In genomic region chr19:42531313-42531712, GRCh38 we compare ENCODE assay signal across 19 cellular contexts. TPM values are rescaled to one million over a fixed set of nuclear protein-coding genes. Genes with fewer than 3 reads are reported as not detected.
DNase-seq lines count a peak whose midpoint lies in the region; ATAC-seq, FAIRE-seq and TF ChIP-seq lines count a peak whose summit lies in the region.
"Had no signal": no experiment of that assay in that cellular context is flagged by ENCODE, and none has a peak within 500 bp of the region (broad histone marks: within the 10 kb centered on the region; RNA-seq: fewer than 3 reads in every experiment).

No MANE protein-coding gene starts in this region.

- no peak for TF ChIP-seq EP300 in A549 (IDR thresholded peaks at IDR 0.05)

- FAIRE-seq in A549 (lab: Jason Lieb, UNC), result peak; percentile 39
- FAIRE-seq: GM12878, GM18507, GM19239, K562 had no signal

- no peak for ATAC-seq in activated CD4-positive, alpha-beta T cell treated with anti-CD3 and anti-CD28 coated beads for 36 hours
- no peak for ATAC-seq in A549
- ATAC-seq in activated T-helper 17 cell treated with anti-CD3 and anti-CD28 coated beads, Interleukin-2, amount 50 U/mL, for 72 hours (replicated peaks), result peak; percentile 59
- ATAC-seq: GM12878, K562 had no signal

- no peak overlapping the region for H3K4me2 ChIP-seq in A549

- no peak overlapping the region for H3K4me3 ChIP-seq in A549
- no peak overlapping the region for H3K4me3 ChIP-seq in WERI-Rb-1 (ENCODE audit: low read depth, low read length)
- H3K4me3 ChIP-seq: GM12878, K562 had no signal

- TF ChIP-seq RAD21 in A549 (conservative IDR thresholded peaks at IDR 0.05 in 1 of 2, IDR thresholded peaks at IDR 0.05 in 1 of 2), result no peak

- WGBS in A549 (ENCODE audit: missing lambda C conversion rate), result 83% methylated on average over 3 of the region's 3 CpGs

- peak; percentile 23 for DNase-seq in activated CD4-positive, alpha-beta T cell treated with anti-CD3 and anti-CD28 coated beads for 36 hours
- DNase-seq in activated CD4-positive, alpha-beta T cell treated with anti-CD3 and anti-CD28 coated beads, Interleukin-2, amount 10 ng/mL, durations not matched to agents 7 days and 5 days, result no peak
- DNase-seq in A549 (ENCODE audit: low read depth in 1 of 2, low spot score in 1 of 2) (no peak), mesenteric fat pad (ENCODE audit: low spot score) (peak; percentile 69), immature natural killer cell (no peak), WERI-Rb-1 (no peak), SW 1271 (lab: John Stamatoyannopoulos, UW) (no peak)
- DNase-seq: COR-L47, HCEC 1CT, NCI-H1436 treated with DMSO at 0.1 percent for 48 hours, NCI-H2081, NCI-H524 treated with DMSO at 0.1 percent for 48 hours had no signal

- no peak overlapping the region for H3K4me3 Mint-ChIP-seq in activated CD4-positive, alpha-beta T cell treated with anti-CD3 and anti-CD28 coated beads for 36 hours
- H3K4me3 Mint-ChIP-seq in activated CD4-positive, alpha-beta T cell treated with anti-CD3 and anti-CD28 coated beads, Interleukin-2, amount 10 ng/mL, durations not matched to agents 7 days and 5 days, result no peak overlapping the region
- no peak overlapping the region for H3K4me3 Mint-ChIP-seq in activated T-helper 17 cell treated with anti-CD3 and anti-CD28 coated beads, Interleukin-2, amount 50 U/mL, for 72 hours
- H3K4me3 Mint-ChIP-seq in immature natural killer cell, result no peak overlapping the region
- H3K4me3 Mint-ChIP-seq: CD14-positive monocyte had no signal

- no peak for TF ChIP-seq CTCF in A549 (IDR thresholded peaks at IDR 0.05)
- TF ChIP-seq CTCF in WERI-Rb-1 (IDR thresholded peaks at IDR 0.05; ENCODE audit: low read depth, low read length), result no peak

- intact Hi-C loops in activated CD4-positive, alpha-beta T cell treated with anti-CD3 and anti-CD28 coated beads for 36 hours (cut with DNase I, micrococcal nuclease), result no loop called here

- H3K36me3 ChIP-seq in WERI-Rb-1, result no peaks in the 10 kb centered on the region

- CTCF ChIA-PET in activated CD4-positive, alpha-beta T cell treated with anti-CD3 and anti-CD28 coated beads for 36 hours (lab: Charles Lee), result interaction anchor here (0.7 to 10.8 kb wide), 7 partner anchors 16 to 127 kb away, joined by 3 to 107 read pairs (median 6); partner anchors contain the start of gene CXCL17
- CTCF ChIA-PET in activated CD4-positive, alpha-beta T cell treated with anti-CD3 and anti-CD28 coated beads, Interleukin-2, amount 10 ng/mL, durations not matched to agents 7 days and 5 days (lab: Charles Lee), result interaction anchor here (1.5 to 4.2 kb wide), 2 partner anchors 81 to 90 kb away, joined by 6 to 30 read pairs; partner anchors contain the start of gene CXCL17
- CTCF ChIA-PET in A549 (lab: Yijun Ruan, JAX), result interaction anchor here (0.6 to 17.8 kb wide), 16 partner anchors 8 to 361 kb away, joined by 3 to 352 read pairs (median 16); partner anchors contain the start of genes CEACAM8 and CXCL17

- H3K27ac Mint-ChIP-seq in activated CD4-positive, alpha-beta T cell treated with anti-CD3 and anti-CD28 coated beads for 36 hours, result no peak overlapping the region
- no peak overlapping the region for H3K27ac Mint-ChIP-seq in activated CD4-positive, alpha-beta T cell treated with anti-CD3 and anti-CD28 coated beads, Interleukin-2, amount 10 ng/mL, durations not matched to agents 7 days and 5 days
- H3K27ac Mint-ChIP-seq in activated T-helper 17 cell treated with anti-CD3 and anti-CD28 coated beads, Interleukin-2, amount 50 U/mL, for 72 hours, result no peak overlapping the region
- peak overlapping the region in 1 of 6 donors; percentile 63 for H3K27ac Mint-ChIP-seq in immature natural killer cell

- no peaks in the 10 kb centered on the region for H3K27me3 ChIP-seq in WERI-Rb-1 (ENCODE audit: insufficient read depth, low read depth, severe bottlenecking)

- no peaks in the 10 kb centered on the region for H3K9me3 Mint-ChIP-seq in activated CD4-positive, alpha-beta T cell treated with anti-CD3 and anti-CD28 coated beads for 36 hours (ENCODE audit: low read depth)
- no peaks in the 10 kb centered on the region for H3K9me3 Mint-ChIP-seq in activated CD4-positive, alpha-beta T cell treated with anti-CD3 and anti-CD28 coated beads, Interleukin-2, amount 10 ng/mL, durations not matched to agents 7 days and 5 days
- no peaks in the 10 kb centered on the region for H3K9me3 Mint-ChIP-seq in activated T-helper 17 cell treated with anti-CD3 and anti-CD28 coated beads, Interleukin-2, amount 50 U/mL, for 72 hours
- H3K9me3 Mint-ChIP-seq in immature natural killer cell, result no peaks in the 10 kb centered on the region
- H3K9me3 Mint-ChIP-seq: CD14-positive monocyte had no signal

- H3K27ac ChIP-seq in A549 (no peak overlapping the region), WERI-Rb-1 (no peak overlapping the region)
- H3K27ac ChIP-seq: RWPE1 had no signal

- H3K9me3 ChIP-seq in A549, result no peaks in the 10 kb centered on the region
- H3K9me3 ChIP-seq in WERI-Rb-1 (ENCODE audit: severe bottlenecking), result no peaks in the 10 kb centered on the region

- H3K4me1 Mint-ChIP-seq in activated CD4-positive, alpha-beta T cell treated with anti-CD3 and anti-CD28 coated beads for 36 hours, result peaks cover 24% of the 10 kb centered on the region
- H3K4me1 Mint-ChIP-seq in activated CD4-positive, alpha-beta T cell treated with anti-CD3 and anti-CD28 coated beads, Interleukin-2, amount 10 ng/mL, durations not matched to agents 7 days and 5 days, result peaks cover 31% of the 10 kb centered on the region
- peaks cover 18% of the 10 kb centered on the region for H3K4me1 Mint-ChIP-seq in activated T-helper 17 cell treated with anti-CD3 and anti-CD28 coated beads, Interleukin-2, amount 50 U/mL, for 72 hours
- peaks cover 10 to 11% of the 10 kb centered on the region in 2 donors for H3K4me1 Mint-ChIP-seq in immature natural killer cell

- H3K4me1 ChIP-seq in A549, result peaks cover 12% of the 10 kb centered on the region

- POLR2A ChIA-PET in activated CD4-positive, alpha-beta T cell treated with anti-CD3 and anti-CD28 coated beads for 36 hours (lab: Charles Lee), result no interaction called here
- POLR2A ChIA-PET in activated CD4-positive, alpha-beta T cell treated with anti-CD3 and anti-CD28 coated beads, Interleukin-2, amount 10 ng/mL, durations not matched to agents 7 days and 5 days (lab: Charles Lee), result no interaction called here
- POLR2A ChIA-PET in A549 (lab: Yijun Ruan, JAX), result no interaction called here

- H3K27me3 Mint-ChIP-seq in activated CD4-positive, alpha-beta T cell treated with anti-CD3 and anti-CD28 coated beads for 36 hours, result no peaks in the 10 kb centered on the region
- peaks cover 3% of the 10 kb centered on the region for H3K27me3 Mint-ChIP-seq in activated CD4-positive, alpha-beta T cell treated with anti-CD3 and anti-CD28 coated beads, Interleukin-2, amount 10 ng/mL, durations not matched to agents 7 days and 5 days
- H3K27me3 Mint-ChIP-seq in activated T-helper 17 cell treated with anti-CD3 and anti-CD28 coated beads, Interleukin-2, amount 50 U/mL, for 72 hours, result no peaks in the 10 kb centered on the region
- H3K27me3 Mint-ChIP-seq in immature natural killer cell (ENCODE audit: low read depth in 3 of 3), result peaks cover 0 to 2% (median 2%) of the 10 kb centered on the region in 3 donors

- no peaks in the 10 kb centered on the region for H3K36me3 Mint-ChIP-seq in activated CD4-positive, alpha-beta T cell treated with anti-CD3 and anti-CD28 coated beads for 36 hours (ENCODE audit: low read depth)
- no peaks in the 10 kb centered on the region for H3K36me3 Mint-ChIP-seq in activated CD4-positive, alpha-beta T cell treated with anti-CD3 and anti-CD28 coated beads, Interleukin-2, amount 10 ng/mL, durations not matched to agents 7 days and 5 days (ENCODE audit: low read depth)
- no peaks in the 10 kb centered on the region for H3K36me3 Mint-ChIP-seq in activated T-helper 17 cell treated with anti-CD3 and anti-CD28 coated beads, Interleukin-2, amount 50 U/mL, for 72 hours (ENCODE audit: low read depth)
- no peaks in the 10 kb centered on the region for H3K36me3 Mint-ChIP-seq in immature natural killer cell
- H3K36me3 Mint-ChIP-seq: CD14-positive monocyte had no signal

- no peak for TF ChIP-seq POLR2A in A549 (IDR thresholded peaks at IDR 0.05; ENCODE audit: low read length)

TF ChIP-seq in A549, 52 proteins besides CTCF, POLR2A, EP300 and RAD21 (continues in another document):
- TF ChIP-seq GATA3 (IDR thresholded peaks at IDR 0.05; ENCODE audit: borderline replicate concordance) (no peak), USF2 (IDR thresholded peaks at IDR 0.05) (no peak; the same call in 1 of the 2 replicates), HOXB5 (CRISPR knock-in tag; IDR thresholded peaks at IDR 0.05) (no peak), RFX5 (IDR thresholded peaks at IDR 0.05) (no peak), RNF2 (IDR thresholded peaks at IDR 0.05; ENCODE audit: borderline replicate concordance, low read depth) (no peak), ZSCAN20 (CRISPR knock-in tag; IDR thresholded peaks at IDR 0.05) (no peak), ZNF302 (CRISPR knock-in tag; IDR thresholded peaks at IDR 0.05) (no peak)

RNA-seq across cellular contexts. Expression of gene CEACAM1, which starts 3.0 kb away (rescaled TPM):
- total RNA-seq in activated CD4-positive, alpha-beta T cell treated with anti-CD3 and anti-CD28 coated beads for 36 hours, result 1 to 10 TPM; 2.0 to 3.6 TPM
- 10 to 100 TPM; 21.0 to 22.2 TPM for total RNA-seq in activated CD4-positive, alpha-beta T cell treated with anti-CD3 and anti-CD28 coated beads, Interleukin-2, amount 10 ng/mL, durations not matched to agents 7 days and 5 days
- polyA plus RNA-seq in A549 (2011; rRNA removed) (8.9 and 10.1 TPM in 2 replicates), A549 (2017; fragmentation: RNase III; extraction: RNeasy Plus Mini Kit Qiagen cat#74134 plus additional on column Dnase treatment) (0.43 to 0.88 TPM (median 0.52 TPM) in 3 replicates), immature natural killer cell (not detected)
- 0.54 and 0.87 TPM in 2 replicates for polyA plus RNA-seq in A549 (2012; cell fraction: cytosol; rRNA removed)
- 0.91 TPM in 2 replicates for polyA plus RNA-seq in A549 (2012; cell fraction: nucleus; rRNA removed)
- 5.6 and 6.7 TPM in 2 replicates for polyA minus RNA-seq in A549 (2011; rRNA and poly(A)+ RNA removed)
- 10 to 100 TPM; 20.5 to 24.2 TPM for total RNA-seq in activated T-helper 17 cell treated with anti-CD3 and anti-CD28 coated beads, Interleukin-2, amount 50 U/mL, for 72 hours
- total RNA-seq in mesenteric fat pad, result 25.6 TPM

Comparison
In these comparisons a context has a peak if more than half of its experiments do, and no peak if none do; other contexts are left out.
1. DNase-seq: peak in activated CD4-positive, alpha-beta T cell treated with anti-CD3 and anti-CD28 coated beads for 36 hours (single experiment) and mesenteric fat pad (single experiment); none in activated CD4-positive, alpha-beta T cell treated with anti-CD3 and anti-CD28 coated beads, Interleukin-2, amount 10 ng/mL, durations not matched to agents 7 days and 5 days (single experiment), A549 (0 of 2), immature natural killer cell (0 of 3), WERI-Rb-1 (single experiment) and SW 1271 (0 of 2).